In the genomic region with DNA sequence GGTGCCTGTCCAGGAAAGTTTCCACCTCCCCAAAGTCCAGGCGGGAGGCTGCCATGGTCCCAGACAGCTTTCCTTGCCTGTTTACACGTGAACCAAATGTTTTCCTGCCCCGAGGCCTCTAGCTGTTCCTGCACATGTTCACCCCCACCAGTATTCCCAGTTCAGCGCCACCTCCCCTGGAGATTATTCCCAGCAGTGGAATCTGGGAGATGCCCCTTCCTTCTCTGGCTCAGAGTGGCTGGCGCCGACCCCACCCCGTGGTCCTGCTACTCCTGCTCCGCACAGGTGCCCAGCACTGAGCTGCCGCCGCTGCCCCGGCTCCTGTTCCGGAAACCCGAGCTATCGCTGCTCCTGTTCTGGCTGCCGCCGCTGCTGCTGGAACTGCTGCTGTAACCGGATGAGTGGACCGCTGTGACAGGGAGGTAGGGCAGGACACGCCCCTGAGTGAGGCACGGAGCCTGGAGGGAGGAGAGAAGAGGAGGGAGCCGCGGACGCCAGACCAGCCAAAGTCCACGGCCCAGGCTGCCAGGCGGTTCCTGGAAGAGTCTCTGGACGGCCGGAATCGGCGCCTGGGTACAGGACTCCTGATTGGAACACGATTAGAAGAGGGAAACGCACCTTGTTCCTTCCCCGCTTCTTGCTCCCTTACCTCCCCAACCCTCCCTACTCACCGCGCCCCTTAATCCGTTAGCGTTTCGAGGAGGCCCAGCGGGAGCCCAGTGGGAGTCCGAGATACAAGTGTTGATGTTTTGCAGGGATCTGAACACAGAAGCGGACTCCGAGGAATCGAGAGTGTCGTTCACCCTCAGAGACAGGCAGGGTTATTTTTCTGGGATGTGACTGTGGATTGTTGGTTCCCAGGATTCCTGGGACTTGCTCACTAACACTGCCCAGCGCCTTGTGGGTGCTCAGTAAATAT, we compare ENCODE assay signal across 1 cellular context.
TF ChIP-seq lines count a peak whose summit lies in the region.

A gene (minus strand): TSS at position 395 of the 919 bp plus-strand sequence. CDS start 340 bp downstream, at position 55.

TF ChIP-seq in SK-N-SH, 30 proteins besides CTCF, POLR2A, EP300 and RAD21 (continued from another document):
- TF ChIP-seq, protein P1, sequence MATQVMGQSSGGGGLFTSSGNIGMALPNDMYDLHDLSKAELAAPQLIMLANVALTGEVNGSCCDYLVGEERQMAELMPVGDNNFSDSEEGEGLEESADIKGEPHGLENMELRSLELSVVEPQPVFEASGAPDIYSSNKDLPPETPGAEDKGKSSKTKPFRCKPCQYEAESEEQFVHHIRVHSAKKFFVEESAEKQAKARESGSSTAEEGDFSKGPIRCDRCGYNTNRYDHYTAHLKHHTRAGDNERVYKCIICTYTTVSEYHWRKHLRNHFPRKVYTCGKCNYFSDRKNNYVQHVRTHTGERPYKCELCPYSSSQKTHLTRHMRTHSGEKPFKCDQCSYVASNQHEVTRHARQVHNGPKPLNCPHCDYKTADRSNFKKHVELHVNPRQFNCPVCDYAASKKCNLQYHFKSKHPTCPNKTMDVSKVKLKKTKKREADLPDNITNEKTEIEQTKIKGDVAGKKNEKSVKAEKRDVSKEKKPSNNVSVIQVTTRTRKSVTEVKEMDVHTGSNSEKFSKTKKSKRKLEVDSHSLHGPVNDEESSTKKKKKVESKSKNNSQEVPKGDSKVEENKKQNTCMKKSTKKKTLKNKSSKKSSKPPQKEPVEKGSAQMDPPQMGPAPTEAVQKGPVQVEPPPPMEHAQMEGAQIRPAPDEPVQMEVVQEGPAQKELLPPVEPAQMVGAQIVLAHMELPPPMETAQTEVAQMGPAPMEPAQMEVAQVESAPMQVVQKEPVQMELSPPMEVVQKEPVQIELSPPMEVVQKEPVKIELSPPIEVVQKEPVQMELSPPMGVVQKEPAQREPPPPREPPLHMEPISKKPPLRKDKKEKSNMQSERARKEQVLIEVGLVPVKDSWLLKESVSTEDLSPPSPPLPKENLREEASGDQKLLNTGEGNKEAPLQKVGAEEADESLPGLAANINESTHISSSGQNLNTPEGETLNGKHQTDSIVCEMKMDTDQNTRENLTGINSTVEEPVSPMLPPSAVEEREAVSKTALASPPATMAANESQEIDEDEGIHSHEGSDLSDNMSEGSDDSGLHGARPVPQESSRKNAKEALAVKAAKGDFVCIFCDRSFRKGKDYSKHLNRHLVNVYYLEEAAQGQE (IDR thresholded peaks at IDR 0.05; ENCODE audit: low read depth, low read length) = no peak
- no peak for TF ChIP-seq CHD2 (IDR thresholded peaks at IDR 0.05; ENCODE audit: low read length, partially characterized antibody)
- TF ChIP-seq, protein P2, sequence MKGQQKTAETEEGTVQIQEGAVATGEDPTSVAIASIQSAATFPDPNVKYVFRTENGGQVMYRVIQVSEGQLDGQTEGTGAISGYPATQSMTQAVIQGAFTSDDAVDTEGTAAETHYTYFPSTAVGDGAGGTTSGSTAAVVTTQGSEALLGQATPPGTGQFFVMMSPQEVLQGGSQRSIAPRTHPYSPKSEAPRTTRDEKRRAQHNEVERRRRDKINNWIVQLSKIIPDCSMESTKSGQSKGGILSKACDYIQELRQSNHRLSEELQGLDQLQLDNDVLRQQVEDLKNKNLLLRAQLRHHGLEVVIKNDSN (IDR thresholded peaks at IDR 0.05; ENCODE audit: borderline replicate concordance, low read depth) = 0 out of 2 replicates have a peak, but pooled peaks have one; percentile 24
- TF ChIP-seq, protein P3, sequence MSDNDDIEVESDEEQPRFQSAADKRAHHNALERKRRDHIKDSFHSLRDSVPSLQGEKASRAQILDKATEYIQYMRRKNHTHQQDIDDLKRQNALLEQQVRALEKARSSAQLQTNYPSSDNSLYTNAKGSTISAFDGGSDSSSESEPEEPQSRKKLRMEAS (IDR thresholded peaks at IDR 0.05; ENCODE audit: low read depth) = no peak
- TF ChIP-seq, protein P4, sequence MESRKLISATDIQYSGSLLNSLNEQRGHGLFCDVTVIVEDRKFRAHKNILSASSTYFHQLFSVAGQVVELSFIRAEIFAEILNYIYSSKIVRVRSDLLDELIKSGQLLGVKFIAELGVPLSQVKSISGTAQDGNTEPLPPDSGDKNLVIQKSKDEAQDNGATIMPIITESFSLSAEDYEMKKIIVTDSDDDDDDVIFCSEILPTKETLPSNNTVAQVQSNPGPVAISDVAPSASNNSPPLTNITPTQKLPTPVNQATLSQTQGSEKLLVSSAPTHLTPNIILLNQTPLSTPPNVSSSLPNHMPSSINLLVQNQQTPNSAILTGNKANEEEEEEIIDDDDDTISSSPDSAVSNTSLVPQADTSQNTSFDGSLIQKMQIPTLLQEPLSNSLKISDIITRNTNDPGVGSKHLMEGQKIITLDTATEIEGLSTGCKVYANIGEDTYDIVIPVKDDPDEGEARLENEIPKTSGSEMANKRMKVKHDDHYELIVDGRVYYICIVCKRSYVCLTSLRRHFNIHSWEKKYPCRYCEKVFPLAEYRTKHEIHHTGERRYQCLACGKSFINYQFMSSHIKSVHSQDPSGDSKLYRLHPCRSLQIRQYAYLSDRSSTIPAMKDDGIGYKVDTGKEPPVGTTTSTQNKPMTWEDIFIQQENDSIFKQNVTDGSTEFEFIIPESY (IDR thresholded peaks at IDR 0.05; ENCODE audit: borderline replicate concordance, low read depth) = no peak
- TF ChIP-seq POLR2AphosphoS5 (IDR thresholded peaks at IDR 0.05; ENCODE audit: low read depth, low read length) = peak; percentile 56; the same call in 1 of the 2 replicates
- no peak for TF ChIP-seq FOSL2 (IDR thresholded peaks at IDR 0.05; ENCODE audit: borderline replicate concordance, low read depth)
- 0 out of 2 replicates have a peak, but pooled peaks have one; percentile 15 for TF ChIP-seq TCF12 (IDR thresholded peaks at IDR 0.05)
- peak; percentile 36; the same call in 1 of the 2 replicates for TF ChIP-seq NFIC (IDR thresholded peaks at IDR 0.05; ENCODE audit: borderline replicate concordance)
- peak; percentile 76 for TF ChIP-seq MXI1 (IDR thresholded peaks at IDR 0.05; ENCODE audit: low read depth, low read length)
- peak; percentile 48 for TF ChIP-seq GATA2 (CRISPR knock-in tag; IDR thresholded peaks at IDR 0.05)
- TF ChIP-seq EZH2phosphoT487 (IDR thresholded peaks at IDR 0.05; ENCODE audit: borderline replicate concordance, low read depth) = no peak
- TF ChIP-seq FOXM1 (IDR thresholded peaks at IDR 0.05; ENCODE audit: low read depth) = no peak
- TF ChIP-seq RCOR1 (IDR thresholded peaks at IDR 0.05; ENCODE audit: low read length) = peak; percentile 38
- no peak for TF ChIP-seq TEAD4 (IDR thresholded peaks at IDR 0.05; ENCODE audit: borderline replicate concordance, insufficient read depth)
- 0 out of 2 replicates have a peak, but pooled peaks have one; percentile 32 for TF ChIP-seq ELF1 (IDR thresholded peaks at IDR 0.05)
- TF ChIP-seq RFX5 (IDR thresholded peaks at IDR 0.05; ENCODE audit: low read length) = no peak; the same call in 1 of the 2 replicates
- no peak for TF ChIP-seq YY1 (IDR thresholded peaks at IDR 0.05; ENCODE audit: low read depth)
- TF ChIP-seq FOXJ3 (CRISPR knock-in tag; IDR thresholded peaks at IDR 0.05) = 0 out of 2 replicates have a peak, but pooled peaks have one; percentile 29
- no peak for TF ChIP-seq NRF1 (IDR thresholded peaks at IDR 0.05; ENCODE audit: low read depth, low read length)
- TF ChIP-seq, protein P5, sequence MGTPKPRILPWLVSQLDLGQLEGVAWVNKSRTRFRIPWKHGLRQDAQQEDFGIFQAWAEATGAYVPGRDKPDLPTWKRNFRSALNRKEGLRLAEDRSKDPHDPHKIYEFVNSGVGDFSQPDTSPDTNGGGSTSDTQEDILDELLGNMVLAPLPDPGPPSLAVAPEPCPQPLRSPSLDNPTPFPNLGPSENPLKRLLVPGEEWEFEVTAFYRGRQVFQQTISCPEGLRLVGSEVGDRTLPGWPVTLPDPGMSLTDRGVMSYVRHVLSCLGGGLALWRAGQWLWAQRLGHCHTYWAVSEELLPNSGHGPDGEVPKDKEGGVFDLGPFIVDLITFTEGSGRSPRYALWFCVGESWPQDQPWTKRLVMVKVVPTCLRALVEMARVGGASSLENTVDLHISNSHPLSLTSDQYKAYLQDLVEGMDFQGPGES (IDR thresholded peaks at IDR 0.05; ENCODE audit: low read depth, low read length) = no peak
- TF ChIP-seq RXRA (IDR thresholded peaks at IDR 0.05; ENCODE audit: borderline replicate concordance, low read depth) = no peak
- no peak for TF ChIP-seq GABPA (IDR thresholded peaks at IDR 0.05; ENCODE audit: low read depth)
- no peak for TF ChIP-seq MEF2A (IDR thresholded peaks at IDR 0.05; ENCODE audit: borderline replicate concordance, low read depth)
- no peak for TF ChIP-seq SMC3 (IDR thresholded peaks at IDR 0.05; ENCODE audit: low read depth, low read length)
- peak; percentile 42; the same call in 1 of the 2 replicates for TF ChIP-seq SIN3A (IDR thresholded peaks at IDR 0.05; ENCODE audit: borderline replicate concordance, low read depth, low read length)
- TF ChIP-seq, protein P6, sequence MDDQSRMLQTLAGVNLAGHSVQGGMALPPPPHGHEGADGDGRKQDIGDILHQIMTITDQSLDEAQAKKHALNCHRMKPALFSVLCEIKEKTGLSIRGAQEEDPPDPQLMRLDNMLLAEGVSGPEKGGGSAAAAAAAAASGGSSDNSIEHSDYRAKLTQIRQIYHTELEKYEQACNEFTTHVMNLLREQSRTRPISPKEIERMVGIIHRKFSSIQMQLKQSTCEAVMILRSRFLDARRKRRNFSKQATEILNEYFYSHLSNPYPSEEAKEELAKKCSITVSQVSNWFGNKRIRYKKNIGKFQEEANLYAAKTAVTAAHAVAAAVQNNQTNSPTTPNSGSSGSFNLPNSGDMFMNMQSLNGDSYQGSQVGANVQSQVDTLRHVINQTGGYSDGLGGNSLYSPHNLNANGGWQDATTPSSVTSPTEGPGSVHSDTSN (IDR thresholded peaks at IDR 0.05) = no peak
- peak; percentile 9; the same call in 1 of the 2 replicates for TF ChIP-seq TAF1 (IDR thresholded peaks at IDR 0.05; ENCODE audit: borderline replicate concordance, low read depth, low read length)
